ENCODE assay signal across 1 cellular context in the genomic region with DNA sequence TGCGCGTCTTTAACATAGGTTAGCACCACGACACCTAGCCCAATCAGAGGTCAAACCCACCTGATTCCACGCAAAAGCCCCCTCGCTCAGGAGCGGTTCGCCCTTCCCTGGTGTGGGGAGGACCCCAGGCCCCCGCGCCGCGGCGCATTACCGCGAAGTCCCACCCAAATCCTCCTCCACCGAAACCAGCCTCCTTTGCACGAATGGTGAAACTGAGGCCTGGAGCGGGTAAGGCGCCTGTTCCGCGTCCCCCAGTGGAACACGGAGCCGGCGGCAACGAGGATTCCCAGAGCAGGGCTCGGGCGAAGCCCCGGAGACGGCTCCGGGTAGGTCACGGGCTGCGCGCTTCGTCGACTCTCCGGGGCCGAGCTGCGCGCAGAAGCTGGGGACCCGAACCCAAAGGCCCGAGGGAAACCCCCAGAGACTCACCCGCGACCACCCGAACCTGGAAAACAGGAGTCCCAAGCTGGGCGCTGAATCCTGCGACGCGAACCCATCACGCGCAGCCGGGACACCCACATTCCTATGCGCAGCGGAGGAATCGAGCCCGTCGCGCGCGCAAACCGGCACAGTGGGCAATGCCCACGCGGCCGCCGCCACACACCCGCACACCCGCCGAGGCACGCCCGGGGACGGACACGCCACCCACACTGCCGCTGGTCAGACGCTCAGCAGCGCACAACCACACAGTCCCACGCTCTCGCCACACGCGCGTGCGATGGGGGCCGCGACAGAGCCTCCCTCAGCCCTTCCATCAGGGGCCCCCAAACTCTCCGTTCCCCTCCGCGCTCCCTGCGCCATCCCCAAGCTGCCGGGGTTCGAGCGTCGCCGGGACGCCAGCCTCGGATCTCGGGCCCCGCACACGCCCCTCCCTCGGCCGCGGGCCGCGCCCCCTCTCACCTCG.
TF ChIP-seq lines count a peak whose summit lies in the region.

No MANE protein-coding gene starts in this region.

TF ChIP-seq in GM12878, 131 proteins besides CTCF, POLR2A, EP300 and RAD21 (continued from another document):
- TF ChIP-seq, protein P1, sequence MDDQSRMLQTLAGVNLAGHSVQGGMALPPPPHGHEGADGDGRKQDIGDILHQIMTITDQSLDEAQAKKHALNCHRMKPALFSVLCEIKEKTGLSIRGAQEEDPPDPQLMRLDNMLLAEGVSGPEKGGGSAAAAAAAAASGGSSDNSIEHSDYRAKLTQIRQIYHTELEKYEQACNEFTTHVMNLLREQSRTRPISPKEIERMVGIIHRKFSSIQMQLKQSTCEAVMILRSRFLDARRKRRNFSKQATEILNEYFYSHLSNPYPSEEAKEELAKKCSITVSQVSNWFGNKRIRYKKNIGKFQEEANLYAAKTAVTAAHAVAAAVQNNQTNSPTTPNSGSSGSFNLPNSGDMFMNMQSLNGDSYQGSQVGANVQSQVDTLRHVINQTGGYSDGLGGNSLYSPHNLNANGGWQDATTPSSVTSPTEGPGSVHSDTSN (IDR thresholded peaks at IDR 0.05; ENCODE audit: insufficient replicate concordance, low read depth, low read length): no peak
- 0 out of 2 replicates have a peak, but pooled peaks have one; percentile 18 for TF ChIP-seq EZH2 (IDR thresholded peaks at IDR 0.05; ENCODE audit: borderline replicate concordance, control insufficient read depth, low read depth, low read length)
- no peak for TF ChIP-seq BACH1 (IDR thresholded peaks at IDR 0.05; ENCODE audit: borderline replicate concordance)
- peak; percentile 36 for TF ChIP-seq SUZ12 (IDR thresholded peaks at IDR 0.05; ENCODE audit: unreplicated experiment)
- TF ChIP-seq, protein P2, sequence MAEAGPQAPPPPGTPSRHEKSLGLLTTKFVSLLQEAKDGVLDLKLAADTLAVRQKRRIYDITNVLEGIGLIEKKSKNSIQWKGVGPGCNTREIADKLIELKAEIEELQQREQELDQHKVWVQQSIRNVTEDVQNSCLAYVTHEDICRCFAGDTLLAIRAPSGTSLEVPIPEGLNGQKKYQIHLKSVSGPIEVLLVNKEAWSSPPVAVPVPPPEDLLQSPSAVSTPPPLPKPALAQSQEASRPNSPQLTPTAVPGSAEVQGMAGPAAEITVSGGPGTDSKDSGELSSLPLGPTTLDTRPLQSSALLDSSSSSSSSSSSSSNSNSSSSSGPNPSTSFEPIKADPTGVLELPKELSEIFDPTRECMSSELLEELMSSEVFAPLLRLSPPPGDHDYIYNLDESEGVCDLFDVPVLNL (IDR thresholded peaks at IDR 0.05; ENCODE audit: low read depth, low read length): no peak
- TF ChIP-seq HCFC1 (IDR thresholded peaks at IDR 0.05; ENCODE audit: low read length): no peak
- TF ChIP-seq, protein P3, sequence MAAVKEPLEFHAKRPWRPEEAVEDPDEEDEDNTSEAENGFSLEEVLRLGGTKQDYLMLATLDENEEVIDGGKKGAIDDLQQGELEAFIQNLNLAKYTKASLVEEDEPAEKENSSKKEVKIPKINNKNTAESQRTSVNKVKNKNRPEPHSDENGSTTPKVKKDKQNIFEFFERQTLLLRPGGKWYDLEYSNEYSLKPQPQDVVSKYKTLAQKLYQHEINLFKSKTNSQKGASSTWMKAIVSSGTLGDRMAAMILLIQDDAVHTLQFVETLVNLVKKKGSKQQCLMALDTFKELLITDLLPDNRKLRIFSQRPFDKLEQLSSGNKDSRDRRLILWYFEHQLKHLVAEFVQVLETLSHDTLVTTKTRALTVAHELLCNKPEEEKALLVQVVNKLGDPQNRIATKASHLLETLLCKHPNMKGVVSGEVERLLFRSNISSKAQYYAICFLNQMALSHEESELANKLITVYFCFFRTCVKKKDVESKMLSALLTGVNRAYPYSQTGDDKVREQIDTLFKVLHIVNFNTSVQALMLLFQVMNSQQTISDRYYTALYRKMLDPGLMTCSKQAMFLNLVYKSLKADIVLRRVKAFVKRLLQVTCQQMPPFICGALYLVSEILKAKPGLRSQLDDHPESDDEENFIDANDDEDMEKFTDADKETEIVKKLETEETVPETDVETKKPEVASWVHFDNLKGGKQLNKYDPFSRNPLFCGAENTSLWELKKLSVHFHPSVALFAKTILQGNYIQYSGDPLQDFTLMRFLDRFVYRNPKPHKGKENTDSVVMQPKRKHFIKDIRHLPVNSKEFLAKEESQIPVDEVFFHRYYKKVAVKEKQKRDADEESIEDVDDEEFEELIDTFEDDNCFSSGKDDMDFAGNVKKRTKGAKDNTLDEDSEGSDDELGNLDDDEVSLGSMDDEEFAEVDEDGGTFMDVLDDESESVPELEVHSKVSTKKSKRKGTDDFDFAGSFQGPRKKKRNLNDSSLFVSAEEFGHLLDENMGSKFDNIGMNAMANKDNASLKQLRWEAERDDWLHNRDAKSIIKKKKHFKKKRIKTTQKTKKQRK (IDR thresholded peaks at IDR 0.05; ENCODE audit: low read depth, low read length): no peak
TF ChIP-seq in GM12878: peak in this region for 4.
